ENCODE assay signal across 21 cellular contexts in genomic region chr6:126427713-126428112, GRCh38.
DNase-seq lines count a peak whose midpoint lies in the region; ATAC-seq, FAIRE-seq and TF ChIP-seq lines count a peak whose summit lies in the region.
"Had no signal": no experiment of that assay in that cellular context is flagged by ENCODE, and none has a peak within 500 bp of the region (broad histone marks: within the 10 kb centered on the region; RNA-seq: fewer than 3 reads in every experiment).

No MANE protein-coding gene starts in this region.

- no TSS peak for BruUV-seq in HepG2 (replicated peaks; lab: Mats Ljungman, UMichigan)

- peaks cover 6% of the 10 kb centered on the region; the same call in 1 of the 2 replicates for H3K4me1 ChIP-seq in HepG2 (ENCODE audit: insufficient read depth, low read length)
- H3K4me1 ChIP-seq: BLaER1 treated with 17β-estradiol and CSF1 and Interleukin-3, amounts not matched to agents 10 nM and 100 nM had no signal

- H3K9ac ChIP-seq in HepG2 (ENCODE audit: insufficient read depth, low read depth, low read length) = no peak overlapping the region
- H3K9ac ChIP-seq: BLaER1 treated with 17β-estradiol and CSF1 and Interleukin-3, amounts not matched to agents 10 nM and 100 nM had no signal

- DNase-seq in HuH-7.5 (ENCODE audit: low spot score) = peak; percentile 12
- DNase-seq in kidney epithelial cell (ENCODE audit: low read depth) = peak; percentile 14
- peak; percentile 15 for DNase-seq in HepG2 (ENCODE audit: low spot score)
- DNase-seq in RKO (ENCODE audit: low spot score) = no peak
- DNase-seq in GF-D8 (lab: John Stamatoyannopoulos, UW) = no peak
- no peak for DNase-seq in 8988T
- DNase-seq: Calu3; CD8-positive, alpha-beta T cell; DMS53; DND-41; EL; HFFc6 had no signal

- 3% methylated on average over 3 of the region's 3 CpGs for WGBS in HepG2 (ENCODE audit: low lambda C conversion rate)

- H3K27me3 Mint-ChIP-seq in nephron (ENCODE audit: low read depth) = no peaks in the 10 kb centered on the region
- H3K27me3 Mint-ChIP-seq: B cell had no signal

- TF ChIP-seq EP300 in HepG2 (IDR thresholded peaks at IDR 0.05; ENCODE audit: low read depth in 2 of 2, low read length in 2 of 2) = no peak
- no peak for TF ChIP-seq EP300 in HepG2 (CRISPR knock-in tag; IDR thresholded peaks at IDR 0.05; ENCODE audit: borderline replicate concordance)

- H3K36me3 ChIP-seq in kidney epithelial cell (ENCODE audit: control insufficient read depth, insufficient read depth, low read length) = no peaks in the 10 kb centered on the region
- no peaks in the 10 kb centered on the region for H3K36me3 ChIP-seq in HepG2 (replicated peaks in 1 of 2; ENCODE audit: control insufficient read depth in 1 of 2, insufficient read depth in 2 of 2, low read length in 2 of 2)
- H3K36me3 ChIP-seq: BLaER1 treated with 17β-estradiol and CSF1 and Interleukin-3, amounts not matched to agents 10 nM and 100 nM had no signal

- no peaks in the 10 kb centered on the region for H4K20me1 ChIP-seq in HepG2 (ENCODE audit: insufficient read depth, low read length)
- H4K20me1 ChIP-seq: BLaER1 treated with 17β-estradiol and CSF1 and Interleukin-3, amounts not matched to agents 10 nM and 100 nM had no signal

- no peaks in the 10 kb centered on the region for H3K9me3 ChIP-seq in HepG2 (ENCODE audit: low read length)
- H3K9me3 ChIP-seq: BLaER1 treated with 17β-estradiol and CSF1 and Interleukin-3, amounts not matched to agents 10 nM and 100 nM had no signal

- H3K27me3 ChIP-seq in kidney epithelial cell (ENCODE audit: control insufficient read depth, insufficient read depth, low read length) (no peaks in the 10 kb centered on the region), HepG2 (ENCODE audit: control insufficient read depth in 1 of 2, insufficient read depth in 2 of 2, low read length in 2 of 2) (no peaks in the 10 kb centered on the region)
- H3K27me3 ChIP-seq: BLaER1 treated with 17β-estradiol and CSF1 and Interleukin-3, amounts not matched to agents 10 nM and 100 nM had no signal

- no peaks in the 10 kb centered on the region for H3K79me2 ChIP-seq in HepG2 (ENCODE audit: insufficient read depth, low read length)

- 0 out of 2 replicates have a peak overlapping the region, but pooled peaks have one; percentile 26 for H3K4me2 ChIP-seq in HepG2 (ENCODE audit: low read depth, low read length)
- H3K4me2 ChIP-seq: BLaER1 treated with 17β-estradiol and CSF1 and Interleukin-3, amounts not matched to agents 10 nM and 100 nM; GM23338 had no signal

- TF ChIP-seq CTCF in kidney epithelial cell (IDR thresholded peaks at IDR 0.05; ENCODE audit: insufficient read depth, low read length, poor library complexity, severe bottlenecking) = no peak
- no peak for TF ChIP-seq CTCF in HepG2 (CRISPR knock-in tag; IDR thresholded peaks at IDR 0.05)
- no peak for TF ChIP-seq CTCF in nephron (IDR thresholded peaks at IDR 0.05; ENCODE audit: unreplicated experiment in 3 of 3)

- ATAC-seq in HepG2 (peak; percentile 54), HG03280 (IDR thresholded peaks at IDR 0.05; ENCODE audit: unreplicated experiment) (no peak)
- ATAC-seq: CD8-positive, alpha-beta T cell; GM23338; HCT116 had no signal

- H3K4me3 ChIP-seq in kidney epithelial cell (ENCODE audit: low read depth, low read length) = no peak overlapping the region
- H3K4me3 ChIP-seq in HepG2 (replicated peaks in 1 of 3; ENCODE audit: insufficient read depth in 1 of 3, low read depth in 2 of 3, low read length in 3 of 3) = no peak overlapping the region
- H3K4me3 ChIP-seq: BLaER1 treated with 17β-estradiol and CSF1 and Interleukin-3, amounts not matched to agents 10 nM and 100 nM; GM23338 had no signal

- CTCF ChIA-PET in HepG2 (lab: Yijun Ruan, JAX; ENCODE audit: low intra/inter-chr PET ratio, low total read pairs) = no interaction called here

- no peaks in the 10 kb centered on the region for H3K36me3 Mint-ChIP-seq in nephron (ENCODE audit: low read depth)
- H3K36me3 Mint-ChIP-seq: CD8-positive, alpha-beta T cell had no signal

- TF ChIP-seq POLR2A in HepG2 (IDR thresholded peaks at IDR 0.05; ENCODE audit: insufficient read depth in 1 of 2, low read depth in 2 of 2, low read length in 2 of 2) = no peak

- peaks cover 5% of the 10 kb centered on the region for H3K4me1 Mint-ChIP-seq in nephron
- H3K4me1 Mint-ChIP-seq: B cell had no signal

- peak overlapping the region; percentile 24 to 89 (median 25) for H3K27ac Mint-ChIP-seq in nephron
- H3K27ac Mint-ChIP-seq: B cell; CD8-positive, alpha-beta T cell; GM23338; HFFc6 had no signal

- H2AFZ ChIP-seq in HepG2 (ENCODE audit: low read length) = no peak overlapping the region
- H2AFZ ChIP-seq: GM23338 had no signal

- in situ Hi-C loops in HepG2 (cut with HindIII; ENCODE audit: extremely low pct_ligation_motif_present, low pct_unique_long_range_greater_than_20kb) = no loop called here

- intact Hi-C loops in HepG2 (cut with micrococcal nuclease; ENCODE audit: unreplicated experiment) = no loop called here

- POLR2A ChIA-PET in HepG2 (lab: Yijun Ruan, JAX) = no interaction called here

- no peak overlapping the region for H3K27ac ChIP-seq in HepG2 (ENCODE audit: extremely low read length, insufficient read depth, low read length)
- H3K27ac ChIP-seq: BLaER1 treated with 17β-estradiol and CSF1 and Interleukin-3, amounts not matched to agents 10 nM and 100 nM had no signal

- no peak for FAIRE-seq in HepG2 (lab: Jason Lieb, UNC)
- FAIRE-seq: GM12891, H54, HTR-8/SVneo had no signal

- H3K9me3 Mint-ChIP-seq in nephron = no peaks in the 10 kb centered on the region
- H3K9me3 Mint-ChIP-seq: CD8-positive, alpha-beta T cell; GM23338; HFFc6 had no signal

- TF ChIP-seq RAD21 in HepG2 (CRISPR knock-in tag; IDR thresholded peaks at IDR 0.05) = no peak

- no peak overlapping the region for H3K4me3 Mint-ChIP-seq in nephron
- H3K4me3 Mint-ChIP-seq: B cell; CD8-positive, alpha-beta T cell; GM23338; HFFc6 had no signal

TF ChIP-seq in HepG2, 621 proteins besides CTCF, POLR2A, EP300 and RAD21 (continues in another document):
- no peak for TF ChIP-seq YEATS2 (CRISPR knock-in tag; IDR thresholded peaks at IDR 0.05; ENCODE audit: borderline replicate concordance)
- TF ChIP-seq IKZF5 (CRISPR knock-in tag; IDR thresholded peaks at IDR 0.05) = no peak
- no peak for TF ChIP-seq ARID4A (CRISPR knock-in tag; IDR thresholded peaks at IDR 0.05; ENCODE audit: borderline replicate concordance)
- 0 out of 2 replicates have a peak, but pooled peaks have one; percentile 32 for TF ChIP-seq HDAC1 (CRISPR knock-in tag; IDR thresholded peaks at IDR 0.05)
- TF ChIP-seq ZNF792 (CRISPR knock-in tag; IDR thresholded peaks at IDR 0.05) = no peak
- TF ChIP-seq RORA (CRISPR knock-in tag; IDR thresholded peaks at IDR 0.05) = no peak
- TF ChIP-seq ZNF414 (CRISPR knock-in tag; IDR thresholded peaks at IDR 0.05) = no peak
- peak; percentile 61; the same call in 1 of the 2 replicates for TF ChIP-seq BHLHE40 (IDR thresholded peaks at IDR 0.05; ENCODE audit: low read length)
- no peak for TF ChIP-seq NFE2L2 (IDR thresholded peaks at IDR 0.05; ENCODE audit: low read length)

Comparison
In these comparisons a context has a peak if more than half of its experiments do, and no peak if none do; other contexts are left out.
1. DNase-seq: peak in HuH-7.5 (single experiment), kidney epithelial cell (single experiment) and HepG2 (single experiment); none in RKO (single experiment), GF-D8 (single experiment) and 8988T (single experiment).